Comparison of ENCODE assay signal across 16 cellular contexts in the genomic region with DNA sequence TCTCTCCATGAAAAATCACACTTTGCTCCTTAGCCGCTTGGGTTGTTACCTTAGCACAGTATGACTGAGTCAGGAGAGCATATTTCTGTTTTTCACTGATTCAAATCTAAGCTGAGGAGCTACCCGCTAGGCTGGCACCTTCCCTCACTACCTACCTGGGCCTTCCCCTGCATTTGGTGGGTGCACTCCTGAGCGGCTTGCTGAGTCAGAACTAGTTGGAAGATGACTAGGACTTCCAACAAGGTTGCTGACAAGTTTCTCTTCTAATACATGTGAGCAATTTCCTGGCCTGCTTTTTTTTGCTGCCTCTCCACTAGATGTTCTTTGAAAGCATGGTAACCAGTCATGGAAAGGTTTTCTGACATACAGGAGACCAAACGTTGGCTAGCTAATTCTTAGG. TPM values are rescaled to one million over a fixed set of nuclear protein-coding genes. Genes with fewer than 3 reads are reported as not detected.
A peak's percentile ranks its signal among the peaks of the same experiment; 100 is the strongest.
DNase-seq lines count a peak whose midpoint lies in the region; ATAC-seq and TF ChIP-seq lines count a peak whose summit lies in the region.
"Had no signal": no experiment of that assay in that cellular context is flagged by ENCODE, and none has a peak within 500 bp of the region (broad histone marks: within the 10 kb centered on the region; RNA-seq: fewer than 3 reads in every experiment).

No MANE protein-coding gene starts in this region.

- peak; percentile 81 for ATAC-seq in GM18870 (IDR thresholded peaks at IDR 0.05; ENCODE audit: unreplicated experiment)
- ATAC-seq in HG03378 (IDR thresholded peaks at IDR 0.05; ENCODE audit: unreplicated experiment), result peak; percentile 82

- H3K36me3 ChIP-seq in mammary epithelial cell (ENCODE audit: insufficient read depth, low read length), result no peaks in the 10 kb centered on the region
- H3K36me3 ChIP-seq: SJSA1 had no signal

- dilution Hi-C loops in mammary epithelial cell (cut with HindIII; ENCODE audit: low sequenced_read_pairs), result no loop called here

- H3K9me3 ChIP-seq in mammary epithelial cell (replicated peaks; ENCODE audit: insufficient read depth, low read length), result no peaks in the 10 kb centered on the region
- H3K9me3 ChIP-seq: SJSA1 had no signal

- intact Hi-C loops in mammary epithelial cell (cut with micrococcal nuclease), result no loop called here

- no peaks in the 10 kb centered on the region for H3K27me3 ChIP-seq in mammary epithelial cell (ENCODE audit: insufficient read depth, low read length)
- H3K27me3 ChIP-seq: SJSA1 had no signal

- CTCF ChIA-PET in mammary epithelial cell (lab: Charles Lee; ENCODE audit: low non-redundant PET), result no interaction called here

- H4K20me1 ChIP-seq in mammary epithelial cell (ENCODE audit: insufficient read depth, low read length), result no peaks in the 10 kb centered on the region

- TF ChIP-seq CTCF in mammary epithelial cell (conservative IDR thresholded peaks at IDR 0.05 in 1 of 2, IDR thresholded peaks at IDR 0.05 in 1 of 2; ENCODE audit: extremely low read depth in 1 of 2, insufficient read depth in 1 of 2, low read depth in 1 of 2, low read length in 2 of 2), result no peak

- H3K27ac ChIP-seq in mammary epithelial cell (ENCODE audit: insufficient read depth, low read depth, low read length), result no peak overlapping the region
- H3K27ac ChIP-seq: SJSA1 had no signal

- no peak overlapping the region for H3K9ac ChIP-seq in mammary epithelial cell (ENCODE audit: insufficient read depth, low read length)

- H3K4me1 ChIP-seq in mammary epithelial cell (ENCODE audit: insufficient read depth, low read length), result peaks cover 15% of the 10 kb centered on the region

- H3K4me3 ChIP-seq in mammary epithelial cell (replicated peaks in 1 of 3; ENCODE audit: insufficient read depth in 1 of 3, low read depth in 2 of 3, low read length in 3 of 3), result no peak overlapping the region
- H3K4me3 ChIP-seq: SJSA1 had no signal

- DNase-seq in EL, result peak; percentile 8
- DNase-seq in mammary epithelial cell, result peak; percentile 90
- DNase-seq in iPS-NIHi11 (ENCODE audit: low spot score), result no peak
- DNase-seq in NK-92 treated with Interleukin-12 subunit alpha and Interleukin-12 subunit beta, amount 100 ng/mL, for 24 hours (lab: John Stamatoyannopoulos, UW), result no peak
- no peak for DNase-seq in GOT3 (lab: John Stamatoyannopoulos, UW)
- no peak for DNase-seq in NOMO-1 treated with dmso at 0.1 percent for 144 hours (lab: John Stamatoyannopoulos, UW; ENCODE audit: unreplicated experiment)
- DNase-seq: activated B cell treated with CpG ODN at 0.5 μM for 24 hours; activated gamma-delta T cell; CD4-positive, alpha-beta T cell; islet precursor cell; naive B cell; NCI-H1417; NCI-H524 had no signal

- H2AFZ ChIP-seq in mammary epithelial cell (ENCODE audit: low read depth, low read length), result peak overlapping the region; percentile 46

- H3K4me2 ChIP-seq in mammary epithelial cell (ENCODE audit: insufficient read depth, low read depth, low read length), result peak overlapping the region; percentile 0

- in situ Hi-C loops in mammary epithelial cell (cut with MboI; ENCODE audit: low sequenced_read_pairs in 2 of 2), result no loop called here

- no peaks in the 10 kb centered on the region for H3K79me2 ChIP-seq in mammary epithelial cell (ENCODE audit: insufficient read depth, low read length)

- no TSS peak for BruUV-seq in mammary epithelial cell (replicated peaks; lab: Mats Ljungman, UMichigan)

- 48% methylated on average over 4 of the region's 4 CpGs for WGBS in mammary epithelial cell (ENCODE audit: low coverage, missing lambda C conversion rate)

RNA-seq across cellular contexts. Expression of gene SEC61G, which starts 43.8 kb away (rescaled TPM):
- 100 to 1,000 TPM; 156 to 174 TPM for total RNA-seq in mammary epithelial cell
- 285 TPM for polyA plus RNA-seq in mammary epithelial cell
- polyA minus RNA-seq in mammary epithelial cell, result 7.8 TPM

Comparison
In these comparisons a context has a peak if more than half of its experiments do, and no peak if none do; other contexts are left out.
1. DNase-seq: peak in EL (single experiment) and mammary epithelial cell (single experiment); none in iPS-NIHi11 (single experiment), NK-92 treated with Interleukin-12 subunit alpha and Interleukin-12 subunit beta, amount 100 ng/mL, for 24 hours (single experiment), GOT3 (single experiment) and NOMO-1 treated with dmso at 0.1 percent for 144 hours (single experiment).